1 cellular context compared by ENCODE assay signal in genomic region chr12:23731493-23731892, GRCh38.
A peak's percentile ranks its signal among the peaks of the same experiment; 100 is the strongest.
TF ChIP-seq lines count a peak whose summit lies in the region.

No MANE protein-coding gene starts in this region.

TF ChIP-seq in K562, 482 proteins besides CTCF, POLR2A, EP300 and RAD21 (continued from another document and continues in another):
- TF ChIP-seq CEBPZ (IDR thresholded peaks at IDR 0.05; ENCODE audit: borderline replicate concordance, low read depth, low read length) (no peak), BACH1 (tag; IDR thresholded peaks at IDR 0.05) (no peak), ELK1 (CRISPR knock-in tag; IDR thresholded peaks at IDR 0.05) (no peak), NBN (IDR thresholded peaks at IDR 0.05; ENCODE audit: low read depth) (no peak), ZNF121 (CRISPR knock-in tag; conservative IDR thresholded peaks at IDR 0.05) (no peak), ARID3A (IDR thresholded peaks at IDR 0.05; ENCODE audit: borderline replicate concordance, low read depth, low read length) (peak; percentile 79; the same call in 1 of the 2 replicates), ARHGAP35 (IDR thresholded peaks at IDR 0.05; ENCODE audit: partially characterized antibody) (no peak), FIP1L1 (IDR thresholded peaks at IDR 0.05; ENCODE audit: low read depth, low read length, poor library complexity, severe bottlenecking) (no peak), USF2 (CRISPR knock-in tag; IDR thresholded peaks at IDR 0.05) (no peak), CUX1 (CRISPR knock-in tag; IDR thresholded peaks at IDR 0.05) (no peak), E2F8 (IDR thresholded peaks at IDR 0.05; ENCODE audit: low read depth, partially characterized antibody) (no peak), KLF16 (IDR thresholded peaks at IDR 0.05) (no peak), NR4A1 (CRISPR knock-in tag; IDR thresholded peaks at IDR 0.05) (no peak), NR4A1 (tag; IDR thresholded peaks at IDR 0.05) (no peak), PML (IDR thresholded peaks at IDR 0.05; ENCODE audit: low read length) (no peak), NCOA4 (IDR thresholded peaks at IDR 0.05; ENCODE audit: partially characterized antibody) (no peak), ZFP1 (CRISPR knock-in tag; IDR thresholded peaks at IDR 0.05) (no peak), ZNF134 (CRISPR knock-in tag; conservative IDR thresholded peaks at IDR 0.05) (no peak), HEY1 (CRISPR knock-in tag; IDR thresholded peaks at IDR 0.05; ENCODE audit: borderline replicate concordance) (no peak), NFYB (IDR thresholded peaks at IDR 0.05; ENCODE audit: extremely low read depth, insufficient read length) (no peak), ZNF253 (CRISPR knock-in tag; conservative IDR thresholded peaks at IDR 0.05) (no peak), GMEB1 (CRISPR knock-in tag; IDR thresholded peaks at IDR 0.05) (no peak), ZNF444 (CRISPR knock-in tag; IDR thresholded peaks at IDR 0.05) (no peak), HIVEP1 (CRISPR knock-in tag; IDR thresholded peaks at IDR 0.05) (no peak), MTF1 (CRISPR knock-in tag; IDR thresholded peaks at IDR 0.05; ENCODE audit: borderline replicate concordance) (no peak), ERF (CRISPR knock-in tag; IDR thresholded peaks at IDR 0.05) (no peak), MYNN (IDR thresholded peaks at IDR 0.05) (no peak), MYNN (CRISPR knock-in tag; IDR thresholded peaks at IDR 0.05) (no peak), MCM2 (IDR thresholded peaks at IDR 0.05; ENCODE audit: low read depth) (no peak), MAZ (CRISPR knock-in tag; conservative IDR thresholded peaks at IDR 0.05 in 1 of 2, IDR thresholded peaks at IDR 0.05 in 1 of 2) (no peak), HDAC8 (tag; IDR thresholded peaks at IDR 0.05) (no peak), ZNF518B (CRISPR knock-in tag; IDR thresholded peaks at IDR 0.05) (no peak), HCFC1 (IDR thresholded peaks at IDR 0.05; ENCODE audit: low read depth, low read length) (no peak), NR2C2 (CRISPR knock-in tag; IDR thresholded peaks at IDR 0.05) (no peak), NR2C2 (tag; IDR thresholded peaks at IDR 0.05) (no peak), GTF2A2 (tag; IDR thresholded peaks at IDR 0.05) (no peak), ZNF445 (CRISPR knock-in tag; IDR thresholded peaks at IDR 0.05; ENCODE audit: low read depth) (no peak), ZBTB9 (CRISPR knock-in tag; IDR thresholded peaks at IDR 0.05) (no peak), E2F1 (CRISPR knock-in tag; IDR thresholded peaks at IDR 0.05) (no peak)
